In the genomic region with DNA sequence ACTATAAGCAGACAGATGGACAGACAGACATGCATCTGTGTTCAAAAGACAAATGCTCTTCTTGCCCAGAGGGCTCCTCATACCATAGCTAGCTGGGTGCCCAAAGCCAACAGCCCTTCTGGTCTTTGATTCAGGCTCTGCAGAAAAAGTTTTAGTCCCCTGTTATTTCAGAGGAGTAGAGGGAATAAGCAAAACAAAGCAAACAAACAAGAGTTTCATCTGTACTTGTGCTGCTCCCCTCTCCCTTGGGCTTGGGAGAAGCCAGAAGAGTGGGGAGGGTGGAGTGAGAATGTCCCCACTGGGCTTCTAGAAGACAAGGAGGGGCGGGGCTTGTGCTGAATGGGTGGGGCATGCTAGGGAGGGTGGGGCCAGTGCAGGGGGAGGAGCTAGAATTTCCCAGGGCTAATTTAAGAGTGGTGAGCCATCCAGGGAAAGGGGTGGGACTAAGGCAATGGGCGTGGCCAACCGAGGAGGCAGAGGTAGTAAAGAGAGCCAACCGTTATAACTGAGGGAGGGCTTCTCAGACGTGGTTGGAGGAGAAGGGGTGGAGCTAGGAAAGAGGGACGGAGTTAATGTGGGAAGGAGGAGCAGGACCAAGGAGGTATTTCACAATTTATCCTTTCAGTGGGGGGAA, we compare ENCODE assay signal across 2 cellular contexts.
TF ChIP-seq lines count a peak whose summit lies in the region.

No MANE protein-coding gene starts in this region.

TF ChIP-seq in SK-N-SH, 30 proteins besides CTCF, POLR2A, EP300 and RAD21 (continued from another document):
- TF ChIP-seq, protein P1, sequence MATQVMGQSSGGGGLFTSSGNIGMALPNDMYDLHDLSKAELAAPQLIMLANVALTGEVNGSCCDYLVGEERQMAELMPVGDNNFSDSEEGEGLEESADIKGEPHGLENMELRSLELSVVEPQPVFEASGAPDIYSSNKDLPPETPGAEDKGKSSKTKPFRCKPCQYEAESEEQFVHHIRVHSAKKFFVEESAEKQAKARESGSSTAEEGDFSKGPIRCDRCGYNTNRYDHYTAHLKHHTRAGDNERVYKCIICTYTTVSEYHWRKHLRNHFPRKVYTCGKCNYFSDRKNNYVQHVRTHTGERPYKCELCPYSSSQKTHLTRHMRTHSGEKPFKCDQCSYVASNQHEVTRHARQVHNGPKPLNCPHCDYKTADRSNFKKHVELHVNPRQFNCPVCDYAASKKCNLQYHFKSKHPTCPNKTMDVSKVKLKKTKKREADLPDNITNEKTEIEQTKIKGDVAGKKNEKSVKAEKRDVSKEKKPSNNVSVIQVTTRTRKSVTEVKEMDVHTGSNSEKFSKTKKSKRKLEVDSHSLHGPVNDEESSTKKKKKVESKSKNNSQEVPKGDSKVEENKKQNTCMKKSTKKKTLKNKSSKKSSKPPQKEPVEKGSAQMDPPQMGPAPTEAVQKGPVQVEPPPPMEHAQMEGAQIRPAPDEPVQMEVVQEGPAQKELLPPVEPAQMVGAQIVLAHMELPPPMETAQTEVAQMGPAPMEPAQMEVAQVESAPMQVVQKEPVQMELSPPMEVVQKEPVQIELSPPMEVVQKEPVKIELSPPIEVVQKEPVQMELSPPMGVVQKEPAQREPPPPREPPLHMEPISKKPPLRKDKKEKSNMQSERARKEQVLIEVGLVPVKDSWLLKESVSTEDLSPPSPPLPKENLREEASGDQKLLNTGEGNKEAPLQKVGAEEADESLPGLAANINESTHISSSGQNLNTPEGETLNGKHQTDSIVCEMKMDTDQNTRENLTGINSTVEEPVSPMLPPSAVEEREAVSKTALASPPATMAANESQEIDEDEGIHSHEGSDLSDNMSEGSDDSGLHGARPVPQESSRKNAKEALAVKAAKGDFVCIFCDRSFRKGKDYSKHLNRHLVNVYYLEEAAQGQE (IDR thresholded peaks at IDR 0.05; ENCODE audit: low read depth, low read length): no peak
- TF ChIP-seq SIN3A (IDR thresholded peaks at IDR 0.05; ENCODE audit: borderline replicate concordance, low read depth, low read length) (no peak), GABPA (IDR thresholded peaks at IDR 0.05; ENCODE audit: low read depth) (no peak), NFIC (IDR thresholded peaks at IDR 0.05; ENCODE audit: borderline replicate concordance) (no peak), RCOR1 (IDR thresholded peaks at IDR 0.05; ENCODE audit: low read length) (no peak), CHD2 (IDR thresholded peaks at IDR 0.05; ENCODE audit: low read length, partially characterized antibody) (no peak), TAF1 (IDR thresholded peaks at IDR 0.05; ENCODE audit: borderline replicate concordance, low read depth, low read length) (no peak)

TF ChIP-seq in SK-N-SH treated with all-trans-retinoic acid at 6 μM for 48 hours, 23 proteins besides CTCF, POLR2A, EP300 and RAD21 (continued from another document):
- no peak for TF ChIP-seq ESRRG (CRISPR knock-in tag; IDR thresholded peaks at IDR 0.05)
- no peak for TF ChIP-seq ZC3H10 (CRISPR knock-in tag; IDR thresholded peaks at IDR 0.05)
- no peak for TF ChIP-seq GLIS3 (CRISPR knock-in tag; IDR thresholded peaks at IDR 0.05)
- TF ChIP-seq ZNF565 (CRISPR knock-in tag; conservative IDR thresholded peaks at IDR 0.05; ENCODE audit: low read depth): no peak
- no peak for TF ChIP-seq ZNF70 (CRISPR knock-in tag; IDR thresholded peaks at IDR 0.05)
- TF ChIP-seq ZFP3 (CRISPR knock-in tag; IDR thresholded peaks at IDR 0.05): no peak
- TF ChIP-seq, protein P2, sequence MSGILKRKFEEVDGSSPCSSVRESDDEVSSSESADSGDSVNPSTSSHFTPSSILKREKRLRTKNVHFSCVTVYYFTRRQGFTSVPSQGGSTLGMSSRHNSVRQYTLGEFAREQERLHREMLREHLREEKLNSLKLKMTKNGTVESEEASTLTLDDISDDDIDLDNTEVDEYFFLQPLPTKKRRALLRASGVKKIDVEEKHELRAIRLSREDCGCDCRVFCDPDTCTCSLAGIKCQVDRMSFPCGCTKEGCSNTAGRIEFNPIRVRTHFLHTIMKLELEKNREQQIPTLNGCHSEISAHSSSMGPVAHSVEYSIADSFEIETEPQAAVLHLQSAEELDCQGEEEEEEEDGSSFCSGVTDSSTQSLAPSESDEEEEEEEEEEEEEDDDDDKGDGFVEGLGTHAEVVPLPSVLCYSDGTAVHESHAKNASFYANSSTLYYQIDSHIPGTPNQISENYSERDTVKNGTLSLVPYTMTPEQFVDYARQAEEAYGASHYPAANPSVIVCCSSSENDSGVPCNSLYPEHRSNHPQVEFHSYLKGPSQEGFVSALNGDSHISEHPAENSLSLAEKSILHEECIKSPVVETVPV (CRISPR knock-in tag; IDR thresholded peaks at IDR 0.05): no peak
- no peak for TF ChIP-seq PPARA (CRISPR knock-in tag; IDR thresholded peaks at IDR 0.05; ENCODE audit: borderline replicate concordance)
- TF ChIP-seq ISL1 (CRISPR knock-in tag; IDR thresholded peaks at IDR 0.05): no peak
- TF ChIP-seq BACH2 (CRISPR knock-in tag; IDR thresholded peaks at IDR 0.05; ENCODE audit: borderline replicate concordance): no peak
- TF ChIP-seq SNAI2 (CRISPR knock-in tag; IDR thresholded peaks at IDR 0.05): no peak
- TF ChIP-seq TCF4 (CRISPR knock-in tag; IDR thresholded peaks at IDR 0.05; ENCODE audit: borderline replicate concordance): no peak
- TF ChIP-seq, protein P3, sequence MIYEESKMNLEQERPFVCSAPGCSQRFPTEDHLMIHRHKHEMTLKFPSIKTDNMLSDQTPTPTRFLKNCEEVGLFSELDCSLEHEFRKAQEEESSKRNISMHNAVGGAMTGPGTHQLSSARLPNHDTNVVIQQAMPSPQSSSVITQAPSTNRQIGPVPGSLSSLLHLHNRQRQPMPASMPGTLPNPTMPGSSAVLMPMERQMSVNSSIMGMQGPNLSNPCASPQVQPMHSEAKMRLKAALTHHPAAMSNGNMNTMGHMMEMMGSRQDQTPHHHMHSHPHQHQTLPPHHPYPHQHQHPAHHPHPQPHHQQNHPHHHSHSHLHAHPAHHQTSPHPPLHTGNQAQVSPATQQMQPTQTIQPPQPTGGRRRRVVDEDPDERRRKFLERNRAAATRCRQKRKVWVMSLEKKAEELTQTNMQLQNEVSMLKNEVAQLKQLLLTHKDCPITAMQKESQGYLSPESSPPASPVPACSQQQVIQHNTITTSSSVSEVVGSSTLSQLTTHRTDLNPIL (CRISPR knock-in tag; IDR thresholded peaks at IDR 0.05; ENCODE audit: low read depth): no peak
- TF ChIP-seq, protein P4, sequence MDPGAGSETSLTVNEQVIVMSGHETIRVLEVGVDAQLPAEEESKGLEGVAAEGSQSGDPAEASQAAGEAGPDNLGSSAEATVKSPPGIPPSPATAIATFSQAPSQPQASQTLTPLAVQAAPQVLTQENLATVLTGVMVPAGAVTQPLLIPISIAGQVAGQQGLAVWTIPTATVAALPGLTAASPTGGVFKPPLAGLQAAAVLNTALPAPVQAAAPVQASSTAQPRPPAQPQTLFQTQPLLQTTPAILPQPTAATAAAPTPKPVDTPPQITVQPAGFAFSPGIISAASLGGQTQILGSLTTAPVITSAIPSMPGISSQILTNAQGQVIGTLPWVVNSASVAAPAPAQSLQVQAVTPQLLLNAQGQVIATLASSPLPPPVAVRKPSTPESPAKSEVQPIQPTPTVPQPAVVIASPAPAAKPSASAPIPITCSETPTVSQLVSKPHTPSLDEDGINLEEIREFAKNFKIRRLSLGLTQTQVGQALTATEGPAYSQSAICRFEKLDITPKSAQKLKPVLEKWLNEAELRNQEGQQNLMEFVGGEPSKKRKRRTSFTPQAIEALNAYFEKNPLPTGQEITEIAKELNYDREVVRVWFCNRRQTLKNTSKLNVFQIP (CRISPR knock-in tag; IDR thresholded peaks at IDR 0.05; ENCODE audit: borderline replicate concordance, low read depth): no peak
- TF ChIP-seq CSDC2 (CRISPR knock-in tag; IDR thresholded peaks at IDR 0.05): no peak
- TF ChIP-seq ARNTL (CRISPR knock-in tag; IDR thresholded peaks at IDR 0.05; ENCODE audit: borderline replicate concordance, low read depth): no peak
